ENCODE assay signal across 8 cellular contexts in genomic region chr19:55586976-55587668, GRCh38. TPM values are rescaled to one million over a fixed set of nuclear protein-coding genes. Genes with fewer than 3 reads are reported as not detected.
A peak's percentile ranks its signal among the peaks of the same experiment; 100 is the strongest.
DNase-seq lines count a peak whose midpoint lies in the region; TF ChIP-seq lines count a peak whose summit lies in the region.

No MANE protein-coding gene starts in this region.

- H3K9me3 ChIP-seq in adipocyte (ENCODE audit: control insufficient read depth, low read length) (no peaks in the 10 kb centered on the region), trophoblast cell (ENCODE audit: insufficient read depth, low read depth, low read length) (no peaks in the 10 kb centered on the region), tibial artery (no peaks in the 10 kb centered on the region)

- H3K27ac Mint-ChIP-seq in HFFc6 = peak overlapping the region; percentile 67; the same call in 1 of the 2 replicates

- peaks cover 12% of the 10 kb centered on the region for H3K79me1 ChIP-seq in trophoblast cell (ENCODE audit: low read length)

- DNase-seq in EL (peak; percentile 89), HFFc6 (peak; percentile 86), NCI-H1417 (lab: John Stamatoyannopoulos, UW) (peak; percentile 94 to 98 (median 98)), T follicular helper cell (ENCODE audit: low read depth) (peak; percentile 87), adipocyte (ENCODE audit: low read depth) (peak; percentile 94), cardiac septum (ENCODE audit: low spot score) (peak; percentile 96), trophoblast cell (peak; percentile 70 to 82), tibial artery (peak; percentile 84 to 90)

- peak overlapping the region; percentile 85 for H3K4me3 Mint-ChIP-seq in HFFc6

- H2BK12ac ChIP-seq in trophoblast cell (ENCODE audit: low read length) = peak overlapping the region; percentile 30

- peak overlapping the region; percentile 26 for H4K8ac ChIP-seq in trophoblast cell (ENCODE audit: low read depth, low read length)

- intact Hi-C loops in cardiac septum (cut with DNase I) (no loop called here), tibial artery (cut with DNase I; ENCODE audit: low total_unique reads) (no loop called here)

- TF ChIP-seq CTCF in HFFc6 (IDR thresholded peaks at IDR 0.05) = no peak
- TF ChIP-seq CTCF in tibial artery (IDR thresholded peaks at IDR 0.05) = no peak

- peak overlapping the region; percentile 51 for H4K12ac ChIP-seq in trophoblast cell (ENCODE audit: low read depth, low read length)

- peak overlapping the region; percentile 78 for H3K4me2 ChIP-seq in trophoblast cell (ENCODE audit: low read length)

- H3K9ac ChIP-seq in adipocyte (ENCODE audit: low read length) = peak overlapping the region; percentile 48
- no peak overlapping the region for H3K9ac ChIP-seq in trophoblast cell (ENCODE audit: low read length)

- peaks cover 5% of the 10 kb centered on the region for H3K27me3 Mint-ChIP-seq in HFFc6 (ENCODE audit: insufficient read depth)

- H3K27ac ChIP-seq in trophoblast cell (ENCODE audit: low read depth, low read length) = peak overlapping the region; percentile 43
- H3K27ac ChIP-seq in tibial artery = no peak overlapping the region

- H3K4ac ChIP-seq in trophoblast cell (ENCODE audit: low read depth, low read length) = no peak overlapping the region

- H2BK120ac ChIP-seq in trophoblast cell (ENCODE audit: insufficient read depth, low read length, poor library complexity) = peak overlapping the region; percentile 68

- H3K4me3 ChIP-seq in adipocyte (ENCODE audit: low read length) (peak overlapping the region; percentile 71), trophoblast cell (ENCODE audit: low read depth, low read length) (peak overlapping the region; percentile 30), tibial artery (peak overlapping the region; percentile 31 to 46)

- peaks cover 2% of the 10 kb centered on the region for H3K79me2 ChIP-seq in trophoblast cell (ENCODE audit: control insufficient read depth, insufficient read depth, low read length, poor library complexity)

- peak overlapping the region; percentile 97 for H2AFZ ChIP-seq in trophoblast cell (ENCODE audit: insufficient read depth, low read length, poor library complexity)

- no peaks in the 10 kb centered on the region for H3K36me3 ChIP-seq in adipocyte (ENCODE audit: control insufficient read depth, insufficient read depth, low read length, severe bottlenecking)
- peaks cover 3 to 4% of the 10 kb centered on the region in 2 experiments for H3K36me3 ChIP-seq in trophoblast cell (ENCODE audit: control insufficient read depth in 1 of 2, insufficient read depth in 2 of 2, low read length in 2 of 2)
- H3K36me3 ChIP-seq in tibial artery = peaks cover 0 to 8% (median 0%) of the 10 kb centered on the region in 3 donors

- H3K23ac ChIP-seq in trophoblast cell (ENCODE audit: low read length) = no peak overlapping the region

- peaks cover 21% of the 10 kb centered on the region for H3K4me1 Mint-ChIP-seq in HFFc6 (ENCODE audit: low read depth)

- H3K36me3 Mint-ChIP-seq in HFFc6 (ENCODE audit: low read depth) = peaks cover 8% of the 10 kb centered on the region

- peak overlapping the region; percentile 53 for H3K14ac ChIP-seq in trophoblast cell (ENCODE audit: low read length)

- peak overlapping the region; percentile 61 for H4K91ac ChIP-seq in trophoblast cell (ENCODE audit: low read depth, low read length)

- no peaks in the 10 kb centered on the region for H3K9me3 Mint-ChIP-seq in HFFc6

- no CpG with 5 or more reads among the region's 40 CpGs for WGBS in trophoblast cell (ENCODE audit: extremely low coverage, insufficient coverage, insufficient read length)

- peak overlapping the region; percentile 43 for H2BK5ac ChIP-seq in trophoblast cell (ENCODE audit: low read depth, low read length, poor library complexity)

- no peaks in the 10 kb centered on the region for H3K27me3 ChIP-seq in adipocyte (replicated peaks; ENCODE audit: control insufficient read depth, insufficient read depth, low read length)
- H3K27me3 ChIP-seq in trophoblast cell (ENCODE audit: insufficient read depth, low read length) = no peaks in the 10 kb centered on the region
- peaks cover 0 to 25% of the 10 kb centered on the region in 2 donors for H3K27me3 ChIP-seq in tibial artery

- peak overlapping the region; percentile 18 for H2AK5ac ChIP-seq in trophoblast cell (ENCODE audit: low read length)

- peak overlapping the region; percentile 46 for H3K18ac ChIP-seq in trophoblast cell (ENCODE audit: low read length)

- H3K4me1 ChIP-seq in adipocyte (ENCODE audit: control insufficient read depth, insufficient read depth, low read length) (peaks cover 29% of the 10 kb centered on the region), trophoblast cell (ENCODE audit: control insufficient read depth in 1 of 2, insufficient read depth in 2 of 2, low read length in 2 of 2) (peaks cover 8 to 13% of the 10 kb centered on the region in 2 experiments), tibial artery (peaks cover 0 to 26% (median 16%) of the 10 kb centered on the region in 4 donors)

RNA-seq across cellular contexts. Expression of gene ZNF579, which starts 6.5 kb away (rescaled TPM):
- 10 to 100 TPM; 19.0 to 24.3 (median 22.0) TPM for total RNA-seq in HFFc6 (2021; fragmentation: NEBNext Ultra II Directional; extraction: Animal tissue kit (Norgen Biotek cat#: 25700))
- total RNA-seq in cardiac septum = 12.2 TPM
- 28.5 and 29.6 TPM in 2 replicates for polyA plus RNA-seq in trophoblast cell (2013)

RNA-seq across cellular contexts. Expression of gene FIZ1, which starts 12.2 kb away (rescaled TPM):
- total RNA-seq in HFFc6 (2021; fragmentation: NEBNext Ultra II Directional; extraction: Animal tissue kit (Norgen Biotek cat#: 25700)) = 10 to 100 TPM in 5 of 6 experiments, 1 to 10 TPM in 1; 9.9 to 13.1 (median 11.9) TPM
- 19.4 TPM for total RNA-seq in cardiac septum
- 11.2 and 12.4 TPM in 2 replicates for polyA plus RNA-seq in trophoblast cell (2013)

RNA-seq across cellular contexts. Expression of gene ZNF524, which starts 13.0 kb away (rescaled TPM):
- total RNA-seq in HFFc6 (2021; fragmentation: NEBNext Ultra II Directional; extraction: Animal tissue kit (Norgen Biotek cat#: 25700)) = 10 to 100 TPM in 5 of 6 experiments, 1 to 10 TPM in 1; 9.3 to 12.0 (median 10.7) TPM
- 13.7 TPM for total RNA-seq in cardiac septum
- polyA plus RNA-seq in trophoblast cell (2013) = 6.2 and 6.5 TPM in 2 replicates

RNA-seq across cellular contexts. Expression of gene ZNF865, which starts 18.3 kb away (rescaled TPM):
- 10 to 100 TPM; 13.3 to 14.1 (median 13.8) TPM for total RNA-seq in HFFc6 (2021; fragmentation: NEBNext Ultra II Directional; extraction: Animal tissue kit (Norgen Biotek cat#: 25700))
- 15.7 TPM for total RNA-seq in cardiac septum
- 7.3 TPM in 2 replicates for polyA plus RNA-seq in trophoblast cell (2013)

RNA-seq across cellular contexts. Expression of gene ZNF784, which starts 37.2 kb away (rescaled TPM):
- total RNA-seq in HFFc6 (2021; fragmentation: NEBNext Ultra II Directional; extraction: Animal tissue kit (Norgen Biotek cat#: 25700)) = 1 to 10 TPM; 4.6 to 5.3 (median 4.8) TPM
- 10.9 TPM for total RNA-seq in cardiac septum
- polyA plus RNA-seq in trophoblast cell (2013) = 3.4 and 3.8 TPM in 2 replicates
